1 cellular context compared by ENCODE assay signal in the genomic region with DNA sequence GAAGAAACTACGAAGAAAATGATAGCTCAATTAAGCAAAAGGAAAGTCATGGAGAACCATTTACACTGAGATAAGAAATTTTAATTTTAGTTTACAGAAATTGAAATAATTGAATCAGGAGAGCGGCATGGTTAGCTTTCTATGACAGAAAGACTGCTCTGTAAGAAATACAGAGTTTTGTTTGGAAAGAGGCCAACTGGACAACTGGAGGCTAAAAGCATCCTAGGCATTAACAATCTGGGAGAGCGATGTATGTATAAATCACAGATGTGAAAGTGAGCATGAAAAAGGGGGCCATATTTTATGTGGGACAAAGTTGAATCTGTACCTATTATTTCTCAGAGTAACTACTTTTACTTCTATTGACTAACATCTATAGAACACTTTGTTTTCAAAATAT.
TF ChIP-seq lines count a peak whose summit lies in the region.

No MANE protein-coding gene starts in this region.

TF ChIP-seq in SK-N-SH, 30 proteins besides CTCF, POLR2A, EP300 and RAD21 (continued from another document):
- TF ChIP-seq, protein P1, sequence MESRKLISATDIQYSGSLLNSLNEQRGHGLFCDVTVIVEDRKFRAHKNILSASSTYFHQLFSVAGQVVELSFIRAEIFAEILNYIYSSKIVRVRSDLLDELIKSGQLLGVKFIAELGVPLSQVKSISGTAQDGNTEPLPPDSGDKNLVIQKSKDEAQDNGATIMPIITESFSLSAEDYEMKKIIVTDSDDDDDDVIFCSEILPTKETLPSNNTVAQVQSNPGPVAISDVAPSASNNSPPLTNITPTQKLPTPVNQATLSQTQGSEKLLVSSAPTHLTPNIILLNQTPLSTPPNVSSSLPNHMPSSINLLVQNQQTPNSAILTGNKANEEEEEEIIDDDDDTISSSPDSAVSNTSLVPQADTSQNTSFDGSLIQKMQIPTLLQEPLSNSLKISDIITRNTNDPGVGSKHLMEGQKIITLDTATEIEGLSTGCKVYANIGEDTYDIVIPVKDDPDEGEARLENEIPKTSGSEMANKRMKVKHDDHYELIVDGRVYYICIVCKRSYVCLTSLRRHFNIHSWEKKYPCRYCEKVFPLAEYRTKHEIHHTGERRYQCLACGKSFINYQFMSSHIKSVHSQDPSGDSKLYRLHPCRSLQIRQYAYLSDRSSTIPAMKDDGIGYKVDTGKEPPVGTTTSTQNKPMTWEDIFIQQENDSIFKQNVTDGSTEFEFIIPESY (IDR thresholded peaks at IDR 0.05; ENCODE audit: borderline replicate concordance, low read depth) = no peak
